Comparison of ENCODE assay signal across 8 cellular contexts in genomic region chr22:39348909-39349505, GRCh38. TPM values are rescaled to one million over a fixed set of nuclear protein-coding genes. Genes with fewer than 3 reads are reported as not detected.
DNase-seq lines count a peak whose midpoint lies in the region; ATAC-seq and TF ChIP-seq lines count a peak whose summit lies in the region.

No MANE protein-coding gene starts in this region.

- H3K4me1 ChIP-seq in HAP-1 (peaks cover 19% of the 10 kb centered on the region), OCI-LY1 (ENCODE audit: insufficient read depth, low read length, severe bottlenecking) (peaks cover 9% of the 10 kb centered on the region), duodenal mucosa (ENCODE audit: control insufficient read depth in 1 of 2, insufficient read depth in 2 of 2, low read length in 2 of 2) (peaks cover 9 to 12% of the 10 kb centered on the region in 2 donors), mucosa of descending colon (ENCODE audit: low read depth) (no peaks in the 10 kb centered on the region), aorta (ENCODE audit: control insufficient read depth in 1 of 2, insufficient read depth in 2 of 2, low read length in 2 of 2) (no peaks in the 10 kb centered on the region)

- H3K27me3 ChIP-seq in HAP-1 (ENCODE audit: low read depth) = peaks cover 6% of the 10 kb centered on the region; the same call in 1 of the 2 replicates
- peaks cover 10% of the 10 kb centered on the region; the same call in 1 of the 2 replicates for H3K27me3 ChIP-seq in OCI-LY1 (ENCODE audit: insufficient read depth, low read length)
- peaks cover 13 to 20% of the 10 kb centered on the region in 2 donors for H3K27me3 ChIP-seq in duodenal mucosa (ENCODE audit: control insufficient read depth in 1 of 2, insufficient read depth in 2 of 2, low read length in 2 of 2)
- no peaks in the 10 kb centered on the region for H3K27me3 ChIP-seq in aorta (ENCODE audit: control insufficient read depth in 1 of 2, insufficient read depth in 2 of 2, low read length in 1 of 2)

- H3K9me2 ChIP-seq in OCI-LY1 (ENCODE audit: low read depth, low read length) = no peaks in the 10 kb centered on the region

- H3K36me3 ChIP-seq in HAP-1 (replicated peaks) = no peaks in the 10 kb centered on the region
- H3K36me3 ChIP-seq in OCI-LY1 (ENCODE audit: insufficient read depth, low read length) = no peaks in the 10 kb centered on the region
- no peaks in the 10 kb centered on the region for H3K36me3 ChIP-seq in duodenal mucosa (ENCODE audit: control insufficient read depth in 1 of 2, insufficient read depth in 2 of 2, low read length in 2 of 2)
- H3K36me3 ChIP-seq in mucosa of descending colon (ENCODE audit: low read depth) = no peaks in the 10 kb centered on the region
- H3K36me3 ChIP-seq in aorta (ENCODE audit: control insufficient read depth in 1 of 2, insufficient read depth in 2 of 2, low read length in 1 of 2) = no peaks in the 10 kb centered on the region

- peak overlapping the region; percentile 78 for H3K4me2 ChIP-seq in OCI-LY1 (ENCODE audit: low read length)

- H3K9me3 ChIP-seq in HAP-1 (no peaks in the 10 kb centered on the region), OCI-LY1 (ENCODE audit: low read length) (no peaks in the 10 kb centered on the region), duodenal mucosa (ENCODE audit: control insufficient read depth in 1 of 2, low read length in 2 of 2) (no peaks in the 10 kb centered on the region), mucosa of descending colon (no peaks in the 10 kb centered on the region), aorta (ENCODE audit: control insufficient read depth, low read length) (no peaks in the 10 kb centered on the region)

- H4K20me1 ChIP-seq in OCI-LY1 (ENCODE audit: insufficient read depth, low read length) = no peaks in the 10 kb centered on the region

- ATAC-seq in mucosa of descending colon = peak; percentile 24
- ATAC-seq in aorta (ENCODE audit: low FRiP score) = peak; percentile 55
- no peak for ATAC-seq in HG02623 (IDR thresholded peaks at IDR 0.05; ENCODE audit: unreplicated experiment)
- no peak for ATAC-seq in GM21825 (IDR thresholded peaks at IDR 0.05; ENCODE audit: unreplicated experiment)
- ATAC-seq in GM18505 (IDR thresholded peaks at IDR 0.05; ENCODE audit: unreplicated experiment) = no peak

- TF ChIP-seq CTCF in OCI-LY1 (IDR thresholded peaks at IDR 0.05; ENCODE audit: low read length) (no peak), mucosa of descending colon (IDR thresholded peaks at IDR 0.05) (no peak)

- H3K79me2 ChIP-seq in OCI-LY1 (ENCODE audit: insufficient read depth, low read length) = no peaks in the 10 kb centered on the region

- no peak overlapping the region for H2AFZ ChIP-seq in OCI-LY1 (ENCODE audit: low read length)

- DNase-seq in HAP-1 (ENCODE audit: low spot score in 2 of 2) (no peak), mucosa of descending colon (no peak), aorta (peak in 1 of 2 donors; percentile 74)

- no peaks in the 10 kb centered on the region for H3F3A ChIP-seq in OCI-LY1 (ENCODE audit: insufficient read depth, low read length)

- in situ Hi-C loops in HAP-1 (cut with MboI; ENCODE audit: low sequenced_read_pairs) = no loop called here

- H3K9ac ChIP-seq in OCI-LY1 (ENCODE audit: low read length) = peak overlapping the region; percentile 63
- H3K9ac ChIP-seq in duodenal mucosa (ENCODE audit: low read depth in 1 of 2, low read length in 2 of 2) = peak overlapping the region in 1 of 2 donors; percentile 38

- WGBS in aorta, 2 donors = 15 to 19% methylated on average over 11 of the region's 11 CpGs

- intact Hi-C loops in mucosa of descending colon (cut with DNase I, micrococcal nuclease) (no loop called here), aorta (cut with DNase I) (no loop called here)

- no peak overlapping the region for H3K27ac ChIP-seq in OCI-LY1 (ENCODE audit: low read depth, low read length, poor library complexity, severe bottlenecking)
- H3K27ac ChIP-seq in duodenal mucosa (ENCODE audit: low read depth, low read length) = no peak overlapping the region
- H3K27ac ChIP-seq in aorta (ENCODE audit: low read depth in 1 of 2, low read length in 2 of 2) = no peak overlapping the region

- H3K4me3 ChIP-seq in HAP-1 (peak overlapping the region; percentile 56), OCI-LY1 (ENCODE audit: low read depth, low read length, poor library complexity, severe bottlenecking) (peak overlapping the region; percentile 60), duodenal mucosa (ENCODE audit: low read depth in 1 of 2, low read length in 2 of 2) (peak overlapping the region; percentile 56 to 67), mucosa of descending colon (no peak overlapping the region), aorta (ENCODE audit: low read length in 2 of 2) (peak overlapping the region in 1 of 2 donors; percentile 59)

- TF ChIP-seq POLR2A in GM18505 (IDR thresholded peaks at IDR 0.05; ENCODE audit: borderline replicate concordance, extremely low read depth, insufficient read depth, insufficient read length) = no peak

RNA-seq across cellular contexts. Expression of gene SYNGR1, which starts 0.8 kb away (rescaled TPM):
- total RNA-seq in mucosa of descending colon = 10 to 100 TPM in 1 of 3 donors, 1 to 10 TPM in 2; 1.7 to 26.5 (median 2.9) TPM
- total RNA-seq in aorta = 10 to 100 TPM in 1 of 2 donors, 1 to 10 TPM in 1; 5.1 to 26.7 TPM
- polyA plus RNA-seq in aorta = 10 to 100 TPM; 10.9 to 23.1 TPM

RNA-seq across cellular contexts. Expression of gene RPL3, which starts 29.6 kb away (rescaled TPM):
- total RNA-seq in mucosa of descending colon (1,000 to 10,000 TPM; 1,561 to 1,749 (median 1,709) TPM), aorta (1,000 to 10,000 TPM; 1,469 to 1,615 TPM)
- polyA plus RNA-seq in aorta = 1,000 to 10,000 TPM; 2,999 to 4,700 TPM

RNA-seq across cellular contexts. Expression of gene TAB1, which starts 50.6 kb away (rescaled TPM):
- total RNA-seq in mucosa of descending colon (10 to 100 TPM; 19.2 to 29.9 (median 24.8) TPM), aorta (10 to 100 TPM; 22.5 to 30.8 TPM)
- 10 to 100 TPM in 1 of 2 donors, 1 to 10 TPM in 1; 8.1 to 20.7 TPM for polyA plus RNA-seq in aorta

Comparison
In these comparisons a context has a peak if more than half of its experiments do, and no peak if none do; other contexts are left out.
1. ATAC-seq: peak in mucosa of descending colon (single experiment) and aorta (single experiment); none in HG02623 (single experiment), GM21825 (single experiment) and GM18505 (single experiment).